ENCODE assay signal across 17 cellular contexts in the genomic region with DNA sequence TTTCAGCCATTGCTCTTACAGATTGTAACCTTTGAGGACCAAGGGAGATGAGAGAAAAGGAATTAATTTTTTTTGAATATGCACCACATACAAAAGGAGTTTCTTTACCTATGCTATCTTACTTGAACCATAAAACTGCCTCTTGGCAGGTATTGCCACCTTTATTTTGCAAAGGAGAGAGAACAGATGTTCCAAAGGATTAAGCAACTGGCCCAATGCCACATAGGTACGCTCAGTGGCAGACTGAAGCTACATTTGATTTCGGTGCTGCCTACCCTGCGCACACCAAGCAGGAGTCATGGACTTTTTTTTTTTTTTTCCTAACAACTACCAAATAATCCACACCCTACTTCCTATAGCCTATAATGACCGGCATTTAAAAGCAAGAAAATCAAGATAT. TPM values are rescaled to one million over a fixed set of nuclear protein-coding genes. Genes with fewer than 3 reads are reported as not detected.
DNase-seq lines count a peak whose midpoint lies in the region; TF ChIP-seq lines count a peak whose summit lies in the region.
"Had no signal": no experiment of that assay in that cellular context is flagged by ENCODE, and none has a peak within 500 bp of the region (broad histone marks: within the 10 kb centered on the region; RNA-seq: fewer than 3 reads in every experiment).

No MANE protein-coding gene starts in this region.

- H3K27ac ChIP-seq in esophagus muscularis mucosa (replicated peaks in 1 of 4) (no peak overlapping the region), stomach (no peak overlapping the region), adrenal gland (no peak overlapping the region)
- H3K27ac ChIP-seq: 22Rv1; BLaER1 treated with 17β-estradiol and CSF1 and Interleukin-3, amounts not matched to agents 10 nM and 100 nM had no signal

- H3K27me3 ChIP-seq in esophagus muscularis mucosa (no peaks in the 10 kb centered on the region), stomach (no peaks in the 10 kb centered on the region), adrenal gland (no peaks in the 10 kb centered on the region)
- H3K27me3 ChIP-seq: BLaER1 treated with 17β-estradiol and CSF1 and Interleukin-3, amounts not matched to agents 10 nM and 100 nM had no signal

- H3K36me3 ChIP-seq in esophagus muscularis mucosa: no peaks in the 10 kb centered on the region
- H3K36me3 ChIP-seq in stomach: no peaks in the 10 kb centered on the region
- no peaks in the 10 kb centered on the region for H3K36me3 ChIP-seq in adrenal gland (replicated peaks in 1 of 2)
- H3K36me3 ChIP-seq: BLaER1 treated with 17β-estradiol and CSF1 and Interleukin-3, amounts not matched to agents 10 nM and 100 nM had no signal

- DNase-seq in NCI-H524 (lab: John Stamatoyannopoulos, UW) (peak; percentile 7 to 54), NCI-H524 treated with DMSO at 0.1 percent for 48 hours (lab: John Stamatoyannopoulos, UW) (no peak), NCI-H345 (lab: John Stamatoyannopoulos, UW) (peak; percentile 59), esophagus muscularis mucosa (ENCODE audit: extremely low spot score) (peak; percentile 26), stomach (peak; percentile 45), LoVo (ENCODE audit: low spot score) (no peak), adrenal gland (no peak), iPS-NIHi7 (ENCODE audit: extremely low spot score) (no peak)
- DNase-seq: CD4-positive, CD25-positive, alpha-beta regulatory T cell; DMS53; GOT3; H9 had no signal

- TF ChIP-seq POLR2A in esophagus muscularis mucosa (IDR thresholded peaks at IDR 0.05; ENCODE audit: low read depth): no peak
- no peak for TF ChIP-seq POLR2A in stomach (IDR thresholded peaks at IDR 0.05)
- no peak for TF ChIP-seq POLR2A in adrenal gland (IDR thresholded peaks at IDR 0.05)

- intact Hi-C loops in esophagus muscularis mucosa (cut with DNase I): no loop called here
- intact Hi-C loops in stomach (cut with DNase I; ENCODE audit: low total_unique reads): no loop called here
- intact Hi-C loops in adrenal gland (cut with DNase I): no loop called here

- TF ChIP-seq EP300 in esophagus muscularis mucosa (IDR thresholded peaks at IDR 0.05): no peak
- no peak for TF ChIP-seq EP300 in stomach (IDR thresholded peaks at IDR 0.05)

- H3K9me3 ChIP-seq in esophagus muscularis mucosa (no peaks in the 10 kb centered on the region), stomach (no peaks in the 10 kb centered on the region), adrenal gland (replicated peaks in 1 of 3) (no peaks in the 10 kb centered on the region)

- 92% methylated on average over 4 of the region's 4 CpGs for WGBS in esophagus muscularis mucosa
- WGBS in stomach, 5 donors: 52 to 64% (median 59%) methylated on average over 4 of the region's 4 CpGs
- WGBS in adrenal gland, 4 donors: 98 to 99% (median 98%) methylated on average over 4 of the region's 4 CpGs

- TF ChIP-seq CTCF in esophagus muscularis mucosa (IDR thresholded peaks at IDR 0.05) (no peak), stomach (IDR thresholded peaks at IDR 0.05) (no peak), adrenal gland (IDR thresholded peaks at IDR 0.05) (no peak)

- H3K4me3 ChIP-seq in esophagus muscularis mucosa (no peak overlapping the region), stomach (no peak overlapping the region), adrenal gland (no peak overlapping the region)
- H3K4me3 ChIP-seq: BLaER1 treated with 17β-estradiol and CSF1 and Interleukin-3, amounts not matched to agents 10 nM and 100 nM had no signal

- H3K4me1 ChIP-seq in esophagus muscularis mucosa (no peaks in the 10 kb centered on the region), stomach (peaks cover 0 to 12% (median 6%) of the 10 kb centered on the region in 4 donors), adrenal gland (replicated peaks in 1 of 2) (peaks cover 0 to 1% of the 10 kb centered on the region in 2 donors)

RNA-seq across cellular contexts. Expression of gene SAXO1, which starts 43.1 kb away (rescaled TPM):
- total RNA-seq in esophagus muscularis mucosa: under 1 TPM in 2 of 4 donors, not detected in 2; 0.11 to 0.17 TPM
- total RNA-seq in stomach: 1 to 10 TPM in 1 of 5 donors, under 1 TPM in 1, not detected in 3; 0.18 to 4.7 TPM
- under 1 TPM in 2 of 3 donors, not detected in 1; 0.03 to 0.06 TPM for polyA plus RNA-seq in stomach
- total RNA-seq in adrenal gland: under 1 TPM in 5 of 8 donors, not detected in 3; under 0.01 to 0.94 (median 0.23) TPM
- polyA plus RNA-seq in adrenal gland: under 1 TPM in 2 of 3 donors, not detected in 1; 0.03 to 0.24 TPM
- total RNA-seq: A673, G401, HT1080 had no signal

RNA-seq across cellular contexts. Expression of gene RRAGA, which starts 59.4 kb away (rescaled TPM):
- total RNA-seq in esophagus muscularis mucosa (10 to 100 TPM; 51.0 to 94.3 (median 70.0) TPM), stomach (10 to 100 TPM; 13.9 to 67.4 (median 33.5) TPM), adrenal gland (100 to 1,000 TPM in 3 of 8 donors, 10 to 100 TPM in 5; 41.8 to 115 (median 89.0) TPM)
- polyA plus RNA-seq in stomach (10 to 100 TPM; 53.6 to 65.7 (median 55.2) TPM), adrenal gland (10 to 100 TPM; 29.5 to 95.1 (median 45.4) TPM)

Comparison
In these comparisons a context has a peak if more than half of its experiments do, and no peak if none do; other contexts are left out.
1. DNase-seq: peak in NCI-H524 (2 of 2), NCI-H345 (single experiment), esophagus muscularis mucosa (single experiment) and stomach (single experiment); none in NCI-H524 treated with DMSO at 0.1 percent for 48 hours (single experiment), LoVo (single experiment), adrenal gland (0 of 7) and iPS-NIHi7 (single experiment).